In the genomic region with DNA sequence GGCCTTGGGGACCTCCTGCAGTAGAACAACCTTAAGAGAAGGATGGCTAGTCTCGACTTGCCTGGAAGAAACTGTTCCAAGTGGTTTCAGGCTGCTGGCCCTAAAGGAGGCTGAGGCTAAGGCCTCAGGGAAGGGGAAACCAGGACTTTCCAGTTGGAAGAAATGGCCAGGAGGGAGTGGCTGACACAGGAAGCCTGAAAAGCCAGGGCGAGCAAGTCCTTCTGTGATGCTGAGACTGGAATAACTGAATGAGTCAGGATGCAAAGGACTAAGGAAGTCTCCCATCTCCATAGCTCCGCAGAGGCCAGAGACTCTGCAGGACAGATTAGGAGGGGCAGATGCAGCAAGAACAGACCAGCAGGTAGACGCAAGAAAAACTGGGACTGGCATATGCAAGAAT, we compare ENCODE assay signal across 30 cellular contexts. TPM values are rescaled to one million over a fixed set of nuclear protein-coding genes. Genes with fewer than 3 reads are reported as not detected.
"Had no signal": no experiment of that assay in that cellular context is flagged by ENCODE, and none has a peak within 500 bp of the region (broad histone marks: within the 10 kb centered on the region; RNA-seq: fewer than 3 reads in every experiment).

No MANE protein-coding gene starts in this region.

- H3K27me3 ChIP-seq: body of pancreas, pancreas, thyroid gland, upper lobe of left lung had no signal

- H3K4me3 ChIP-seq: body of pancreas, left ventricle myocardium inferior, pancreas, prostate gland, skin epidermis, thyroid gland, upper lobe of left lung had no signal

- H3K27ac Mint-ChIP-seq: activated CD4-positive, alpha-beta T cell treated with anti-CD3 and anti-CD28 coated beads, Interleukin-2, amount 10 ng/mL, durations not matched to agents 7 days and 5 days; activated CD8-positive, alpha-beta memory T cell treated with anti-CD3 and anti-CD28 coated beads, Interleukin-2, amount 10 ng/mL, durations not matched to agents 7 days and 5 days; activated CD8-positive, alpha-beta T cell treated with anti-CD3 and anti-CD28 coated beads for 36 hours; activated naive CD8-positive, alpha-beta T cell; activated T-cell treated with anti-CD3 and anti-CD28 coated beads, Interleukin-2, amount 50 U/mL, for 72 hours; effector memory CD8-positive, alpha-beta T cell; stimulated activated naive CD8-positive, alpha-beta T cell treated with anti-CD3 and anti-CD28 coated beads, Interleukin-15, Interleukin-2, amounts not matched to agents 100 ng/mL and 50 ng/mL, for 24 hours had no signal

- H3K9me3 ChIP-seq: body of pancreas, left ventricle myocardium inferior, pancreas, prostate gland, thyroid gland, upper lobe of left lung had no signal

- H3K4me1 ChIP-seq: body of pancreas, pancreas, prostate gland had no signal

- ATAC-seq: activated CD8-positive, alpha-beta memory T cell treated with anti-CD3 and anti-CD28 coated beads, Interleukin-2, amount 10 ng/mL, durations not matched to agents 7 days and 5 days; body of pancreas; effector memory CD8-positive, alpha-beta T cell; naive thymus-derived CD4-positive, alpha-beta T cell; pancreas; sciatic nerve had no signal

- H3K27ac ChIP-seq: body of pancreas, left ventricle myocardium inferior, pancreas, prostate gland, skin epidermis, thyroid gland, upper lobe of left lung, WERI-Rb-1 had no signal

- H3K9me3 Mint-ChIP-seq: activated CD4-positive, alpha-beta T cell treated with anti-CD3 and anti-CD28 coated beads, Interleukin-2, amount 10 ng/mL, durations not matched to agents 7 days and 5 days; activated CD8-positive, alpha-beta T cell treated with anti-CD3 and anti-CD28 coated beads for 36 hours; activated T-cell treated with anti-CD3 and anti-CD28 coated beads, Interleukin-2, amount 50 U/mL, for 72 hours; effector memory CD8-positive, alpha-beta T cell; naive thymus-derived CD4-positive, alpha-beta T cell; stimulated activated naive CD8-positive, alpha-beta T cell treated with anti-CD3 and anti-CD28 coated beads, Interleukin-15, Interleukin-2, amounts not matched to agents 100 ng/mL and 50 ng/mL, for 24 hours had no signal

- H3K4me3 Mint-ChIP-seq: activated CD4-positive, alpha-beta T cell treated with anti-CD3 and anti-CD28 coated beads, Interleukin-2, amount 10 ng/mL, durations not matched to agents 7 days and 5 days; activated CD8-positive, alpha-beta memory T cell treated with anti-CD3 and anti-CD28 coated beads, Interleukin-2, amount 10 ng/mL, durations not matched to agents 7 days and 5 days; activated CD8-positive, alpha-beta T cell treated with anti-CD3 and anti-CD28 coated beads for 36 hours; activated naive CD8-positive, alpha-beta T cell; activated T-cell treated with anti-CD3 and anti-CD28 coated beads, Interleukin-2, amount 50 U/mL, for 72 hours; effector memory CD8-positive, alpha-beta T cell; naive thymus-derived CD4-positive, alpha-beta T cell; stimulated activated naive CD8-positive, alpha-beta T cell treated with anti-CD3 and anti-CD28 coated beads, Interleukin-15, Interleukin-2, amounts not matched to agents 100 ng/mL and 50 ng/mL, for 24 hours had no signal

- DNase-seq: activated CD4-positive, alpha-beta T cell treated with anti-CD3 and anti-CD28 coated beads, Interleukin-2, amount 10 ng/mL, durations not matched to agents 7 days and 5 days; activated CD4-positive, CD25-positive, alpha-beta regulatory T cell treated with anti-CD3 and anti-CD28 coated beads, Interleukin-2, amount 50 U/mL, for 72 hours; activated CD8-positive, alpha-beta memory T cell treated with anti-CD3 and anti-CD28 coated beads, Interleukin-2, amount 10 ng/mL, durations not matched to agents 7 days and 5 days; activated effector memory CD4-positive, alpha-beta T cell treated with Interleukin-2 at 50 U/mL for 16 hours; activated naive CD4-positive, alpha-beta T cell treated with Interleukin-2 at 50 U/mL for 16 hours; activated T-cell treated with anti-CD3 and anti-CD28 coated beads, Interleukin-2, amount 50 U/mL, for 72 hours; anterior cingulate cortex; body of pancreas; cortex of kidney; effector memory CD8-positive, alpha-beta T cell; left ventricle myocardium inferior; midbrain; naive thymus-derived CD4-positive, alpha-beta T cell; retina; stimulated activated CD4-positive, alpha-beta T cell treated with anti-CD3 and anti-CD28 coated beads, Interleukin-12 subunit alpha, Interleukin-12 subunit beta, amount 100 ng/mL, for 4 hours; stimulated activated CD4-positive, alpha-beta T cell treated with anti-CD3 and anti-CD28 coated beads, Interleukin-4, amount 100 ng/mL, for 1 hour; substantia nigra; thyroid gland; WERI-Rb-1 had no signal

- H3K36me3 ChIP-seq: pancreas, prostate gland had no signal

RNA-seq across cellular contexts. Expression of a gene that starts 11.1 kb away (rescaled TPM):
- total RNA-seq: cardiac septum, frontal cortex, lung microvascular endothelial cell, prostate gland, sciatic nerve, thyroid gland had no signal
- polyA plus RNA-seq: naive thymus-derived CD4-positive, alpha-beta T cell had no signal
